Comparison of ENCODE assay signal across 9 cellular contexts in the genomic region with DNA sequence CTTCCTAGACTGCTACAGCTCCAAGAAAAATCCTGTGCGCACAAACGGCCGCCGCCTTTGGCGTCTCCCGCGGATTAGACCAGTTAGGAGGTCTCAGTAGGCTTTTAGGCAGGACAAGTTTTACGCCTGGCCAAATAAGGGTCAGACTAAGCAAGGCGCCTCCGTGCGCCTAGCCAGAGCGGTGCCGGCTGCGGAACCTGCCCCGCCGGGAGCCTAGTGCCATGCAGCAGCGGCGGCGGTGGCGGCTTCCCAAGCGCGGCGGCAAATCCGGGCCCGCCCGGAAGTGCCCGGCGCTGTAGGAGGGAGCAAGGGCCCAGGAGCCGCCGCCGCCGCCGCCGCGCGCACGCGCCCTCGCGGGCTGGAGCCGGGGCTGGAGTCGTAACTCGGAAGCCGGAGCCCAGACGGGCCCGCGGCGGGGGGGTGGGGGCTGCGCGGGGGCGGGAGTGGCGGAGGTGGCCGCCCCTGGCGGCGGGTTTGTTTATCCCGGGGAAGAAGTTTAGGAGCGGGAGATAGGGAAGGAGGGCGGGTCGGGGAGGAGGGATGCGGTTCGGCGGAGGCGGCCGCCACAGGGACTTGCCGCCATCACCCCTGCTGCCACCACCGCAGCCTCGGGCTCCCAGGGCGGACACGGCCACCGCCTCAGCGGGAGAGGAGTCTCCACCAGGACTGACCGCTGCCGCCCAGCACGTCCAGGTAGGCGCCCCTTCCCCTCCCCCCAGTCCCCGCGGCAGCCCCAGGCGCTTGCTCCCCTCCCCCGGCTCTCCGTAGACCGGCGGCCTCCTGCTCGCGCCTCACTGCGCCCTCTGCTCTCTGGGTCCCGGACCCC. TPM values are rescaled to one million over a fixed set of nuclear protein-coding genes. Genes with fewer than 3 reads are reported as not detected.
DNase-seq lines count a peak whose midpoint lies in the region; ATAC-seq, FAIRE-seq and TF ChIP-seq lines count a peak whose summit lies in the region.
"Had no signal": no experiment of that assay in that cellular context is flagged by ENCODE, and none has a peak within 500 bp of the region (broad histone marks: within the 10 kb centered on the region; RNA-seq: fewer than 3 reads in every experiment).

A gene (plus strand): TSS at position 344 of the 826 bp plus-strand sequence. CDS start 48,447 bp downstream, outside the sequence.

- no peaks in the 10 kb centered on the region for H3K27me3 Mint-ChIP-seq in central memory CD8-positive, alpha-beta T cell

- no peak for FAIRE-seq in kidney (lab: Jason Lieb, UNC)
- FAIRE-seq: TTC549 had no signal

- ATAC-seq in GM18909 (IDR thresholded peaks at IDR 0.05; ENCODE audit: poor library complexity, unreplicated experiment) (peak; percentile 77), HG03159 (IDR thresholded peaks at IDR 0.05; ENCODE audit: unreplicated experiment) (peak; percentile 67)
- peak; percentile 87 to 91 for ATAC-seq in activated CD4-positive, CD25-positive, alpha-beta regulatory T cell treated with anti-CD3 and anti-CD28 coated beads, Interleukin-2, amount 50 U/mL, for 24 hours
- ATAC-seq in central memory CD8-positive, alpha-beta T cell (replicated peaks; ENCODE audit: extremely low read depth, poor library complexity, severe bottlenecking) = peak; percentile 79

- DNase-seq in AG09319 (ENCODE audit: extremely low read depth, low read depth) (peak; percentile 64), NCI-H226 (peak; percentile 82), kidney (peak; percentile 97)
- peak; percentile 51 to 66 for DNase-seq in central memory CD8-positive, alpha-beta T cell (ENCODE audit: low spot score in 2 of 2)
- DNase-seq in stimulated activated CD4-positive, alpha-beta T cell treated with anti-CD3 and anti-CD28 coated beads, Interleukin-15, amount 100 ng/mL, for 24 hours = peak; percentile 88

- intact Hi-C loops in kidney (cut with DNase I) = no loop called here

- TF ChIP-seq CTCF in AG09319 (IDR thresholded peaks at IDR 0.05; ENCODE audit: low read depth, low read length) = no peak; the same call in 1 of the 2 replicates
- peak; percentile 8 for TF ChIP-seq CTCF in kidney (IDR thresholded peaks at IDR 0.05; ENCODE audit: borderline replicate concordance, extremely low read depth, insufficient read depth)

- no peaks in the 10 kb centered on the region for H3K9me3 Mint-ChIP-seq in central memory CD8-positive, alpha-beta T cell

- H3K4me1 Mint-ChIP-seq in central memory CD8-positive, alpha-beta T cell = peaks cover 36% of the 10 kb centered on the region

- H3K4me1 ChIP-seq in kidney (ENCODE audit: control insufficient read depth in 1 of 2, insufficient read depth in 1 of 2, low read depth in 1 of 2, low read length in 2 of 2) = peaks cover 8 to 13% of the 10 kb centered on the region in 2 donors

- H3K36me3 Mint-ChIP-seq in central memory CD8-positive, alpha-beta T cell (ENCODE audit: insufficient read depth) = peaks cover 9% of the 10 kb centered on the region

- peak within 1 kb of the TSS; percentile 96 for H3K4me3 Mint-ChIP-seq in central memory CD8-positive, alpha-beta T cell

- peak within 1 kb of the TSS; percentile 75 to 88 for H3K4me3 ChIP-seq in kidney (ENCODE audit: low read length in 2 of 2)

- H3K9me3 ChIP-seq in kidney (ENCODE audit: control insufficient read depth in 1 of 2, low read length in 2 of 2) = no peaks in the 10 kb centered on the region

- H3K27ac Mint-ChIP-seq in central memory CD8-positive, alpha-beta T cell (ENCODE audit: low read depth) = peak within 1 kb of the TSS; percentile 95

- peak within 1 kb of the TSS; percentile 37 to 83 for H3K9ac ChIP-seq in kidney (ENCODE audit: low read length in 2 of 2)

- H3K27ac ChIP-seq in kidney (ENCODE audit: low read depth in 2 of 2, low read length in 2 of 2) = peak within 1 kb of the TSS; percentile 71 to 79

- H3K36me3 ChIP-seq in kidney (ENCODE audit: control insufficient read depth in 1 of 2, insufficient read depth in 2 of 2, low read length in 2 of 2) = no peaks in the 10 kb centered on the region

RNA-seq across cellular contexts. Expression of the gene that starts here (rescaled TPM):
- total RNA-seq in kidney = 23.1 TPM
- 4.0 TPM for polyA plus RNA-seq in kidney (ENCODE audit: insufficient read depth, low read depth, low replicate concordance)

Comparison
In these comparisons a context has a peak if more than half of its experiments do, and no peak if none do; other contexts are left out.
1. Peak in every context shown above with its lines: DNase-seq, ATAC-seq, H3K4me3 ChIP-seq and H3K27ac ChIP-seq.